Comparison of ENCODE assay signal across 23 cellular contexts in genomic region chr1:25715888-25716287, GRCh38.
DNase-seq lines count a peak whose midpoint lies in the region; ATAC-seq, FAIRE-seq and TF ChIP-seq lines count a peak whose summit lies in the region.
"Had no signal": no experiment of that assay in that cellular context is flagged by ENCODE, and none has a peak within 500 bp of the region (broad histone marks: within the 10 kb centered on the region; RNA-seq: fewer than 3 reads in every experiment).

No MANE protein-coding gene starts in this region.

- no peaks in the 10 kb centered on the region for H3K79me2 ChIP-seq in neural progenitor cell (ENCODE audit: low read depth)
- H3K79me2 ChIP-seq: hepatocyte, parathyroid adenoma had no signal

- H3K27ac ChIP-seq in neural progenitor cell: peak overlapping the region; percentile 31
- H3K27ac ChIP-seq: epithelial cell of prostate, hepatocyte, parathyroid adenoma, sigmoid colon had no signal

- H3K36me3 Mint-ChIP-seq in neural progenitor cell: no peaks in the 10 kb centered on the region
- H3K36me3 Mint-ChIP-seq: natural killer cell; stimulated activated memory B cell treated with anti-CD40 and anti-IgM and Interleukin-4, amounts not matched to agents 10 μg/mL and 1 μg/mL and 100 μg/mL, for 72 hours had no signal

- peaks cover 9% of the 10 kb centered on the region for H3K4me1 ChIP-seq in neural progenitor cell

- H3F3A ChIP-seq in neural progenitor cell (ENCODE audit: low read depth): peaks cover 9% of the 10 kb centered on the region

- no peak overlapping the region for H3K4me3 Mint-ChIP-seq in neural progenitor cell
- H3K4me3 Mint-ChIP-seq: CD8-positive, alpha-beta memory T cell; natural killer cell; stimulated activated memory B cell treated with anti-CD40 and anti-IgM and Interleukin-4, amounts not matched to agents 10 μg/mL and 1 μg/mL and 100 μg/mL, for 72 hours had no signal

- H3K27ac Mint-ChIP-seq in neural progenitor cell: no peak overlapping the region
- H3K27ac Mint-ChIP-seq: natural killer cell; stimulated activated memory B cell treated with anti-CD40 and anti-IgM and Interleukin-4, amounts not matched to agents 10 μg/mL and 1 μg/mL and 100 μg/mL, for 72 hours had no signal

- H3K27me3 ChIP-seq in neural progenitor cell: no peaks in the 10 kb centered on the region
- H3K27me3 ChIP-seq: hepatocyte, sigmoid colon had no signal

- H3K9ac ChIP-seq in neural progenitor cell: no peak overlapping the region
- H3K9ac ChIP-seq: parathyroid adenoma had no signal

- no peaks in the 10 kb centered on the region for H3K9me3 Mint-ChIP-seq in neural progenitor cell
- H3K9me3 Mint-ChIP-seq: natural killer cell had no signal

- peaks cover 9% of the 10 kb centered on the region for H3K27me3 Mint-ChIP-seq in neural progenitor cell (ENCODE audit: insufficient read depth, low read depth)
- H3K27me3 Mint-ChIP-seq: CD8-positive, alpha-beta memory T cell had no signal

- H3K36me3 ChIP-seq in neural progenitor cell: no peaks in the 10 kb centered on the region
- H3K36me3 ChIP-seq: sigmoid colon had no signal

- H3K4me1 Mint-ChIP-seq in neural progenitor cell: peaks cover 12% of the 10 kb centered on the region

- no peak overlapping the region for H3K4me3 ChIP-seq in neural progenitor cell
- H3K4me3 ChIP-seq: hepatocyte, sigmoid colon had no signal

- FAIRE-seq in TTC549 (lab: Jason Lieb, UNC): peak; percentile 54

- ATAC-seq in GM21529 (IDR thresholded peaks at IDR 0.05; ENCODE audit: unreplicated experiment): no peak
- ATAC-seq: activated CD4-positive, CD25-positive, alpha-beta regulatory T cell treated with anti-CD3 and anti-CD28 coated beads, Interleukin-2, amount 50 U/mL, for 24 hours; natural killer cell; stimulated activated memory B cell treated with anti-CD40 and anti-IgM and Interleukin-4, amounts not matched to agents 10 μg/mL and 1 μg/mL and 100 μg/mL, for 72 hours had no signal

- H3K4me2 ChIP-seq in neural progenitor cell: peak overlapping the region; percentile 15
- H3K4me2 ChIP-seq: hepatocyte had no signal

- H3K9me3 ChIP-seq in neural progenitor cell (ENCODE audit: low read depth): no peaks in the 10 kb centered on the region
- H3K9me3 ChIP-seq: sigmoid colon had no signal

- no peaks in the 10 kb centered on the region for H4K20me1 ChIP-seq in neural progenitor cell (ENCODE audit: low read depth)

- peak; percentile 30 for DNase-seq in activated effector memory CD4-positive, alpha-beta T cell treated with anti-CD3 and anti-CD28 coated beads, Interleukin-2, amount 50 U/mL, for 16 hours
- DNase-seq in activated effector memory CD4-positive, alpha-beta T cell treated with Interleukin-2 at 50 U/mL for 16 hours: no peak
- peak; percentile 55 for DNase-seq in HT1080 (ENCODE audit: low read depth)
- DNase-seq in neural progenitor cell (ENCODE audit: low spot score): no peak
- DNase-seq in NCI-H128 (lab: John Stamatoyannopoulos, UW; ENCODE audit: unreplicated experiment): no peak
- no peak for DNase-seq in SW480 (ENCODE audit: low spot score)
- DNase-seq: CD8-positive, alpha-beta memory T cell; foreskin fibroblast; H7; islet precursor cell; MM.1S; natural killer cell; NCI-H2081 treated with DMSO at 0.1 percent for 48 hours; NCI-H526 treated with DMSO at 0.1 percent for 48 hours; SHP77 treated with DMSO at 0.1 percent for 48 hours; sigmoid colon had no signal

- TF ChIP-seq CTCF in neural progenitor cell (IDR thresholded peaks at IDR 0.05): no peak

- H2AFZ ChIP-seq in neural progenitor cell (replicated peaks): no peak overlapping the region
- H2AFZ ChIP-seq: hepatocyte, parathyroid adenoma had no signal

Comparison
In these comparisons a context has a peak if more than half of its experiments do, and no peak if none do; other contexts are left out.
1. DNase-seq: peak in activated effector memory CD4-positive, alpha-beta T cell treated with anti-CD3 and anti-CD28 coated beads, Interleukin-2, amount 50 U/mL, for 16 hours (single experiment) and HT1080 (single experiment); none in activated effector memory CD4-positive, alpha-beta T cell treated with Interleukin-2 at 50 U/mL for 16 hours (single experiment), neural progenitor cell (single experiment), NCI-H128 (single experiment) and SW480 (single experiment).